8 cellular contexts compared by ENCODE assay signal in genomic region chr6:11263185-11263817, GRCh38. TPM values are rescaled to one million over a fixed set of nuclear protein-coding genes. Genes with fewer than 3 reads are reported as not detected.
DNase-seq lines count a peak whose midpoint lies in the region; ATAC-seq, FAIRE-seq and TF ChIP-seq lines count a peak whose summit lies in the region.

No MANE protein-coding gene starts in this region.

- 32 to 38% methylated on average over 5 of the region's 5 CpGs for WGBS in pancreas, 2 donors

- FAIRE-seq in pancreas (lab: Jason Lieb, UNC): no peak

- H3K27me3 ChIP-seq in pancreas: no peaks in the 10 kb centered on the region

- H3K9me3 Mint-ChIP-seq in Calu3 (ENCODE audit: low read depth, unreplicated experiment): no peaks in the 10 kb centered on the region

- H3K4me3 ChIP-seq in foreskin fibroblast (ENCODE audit: low read depth in 1 of 2, low read length in 2 of 2): no peak overlapping the region
- no peak overlapping the region for H3K4me3 ChIP-seq in pancreas

- no peaks in the 10 kb centered on the region for H3K36me3 Mint-ChIP-seq in Calu3 (ENCODE audit: insufficient read depth, unreplicated experiment)

- no peaks in the 10 kb centered on the region for H3K36me3 ChIP-seq in pancreas

- H3K27me3 Mint-ChIP-seq in Calu3 (ENCODE audit: unreplicated experiment): no peaks in the 10 kb centered on the region

- DNase-seq in Calu3 (peak; percentile 51), RPMI8226 (peak; percentile 13), foreskin fibroblast (peak; percentile 66 to 83), pancreas (peak in 4 of 6 donors; percentile 47 to 63 (median 52)), dedifferentiated amniotic fluid mesenchymal stem cell (ENCODE audit: extremely low spot score) (no peak), SK-N-DZ (ENCODE audit: low spot score) (no peak)

- no peaks in the 10 kb centered on the region for H3K9me3 ChIP-seq in pancreas

- H3K27ac Mint-ChIP-seq in Calu3 (ENCODE audit: unreplicated experiment): no peak overlapping the region

- TF ChIP-seq CTCF in Calu3 (IDR thresholded peaks at IDR 0.05; ENCODE audit: unreplicated experiment) (no peak), foreskin fibroblast (IDR thresholded peaks at IDR 0.05; ENCODE audit: low read depth, low read length) (no peak), pancreas (IDR thresholded peaks at IDR 0.05) (no peak)

- peak overlapping the region in 2 of 4 donors; percentile 42 to 66 for H3K27ac ChIP-seq in pancreas

- peak; percentile 68 to 91 (median 88) for ATAC-seq in pancreas
- no peak for ATAC-seq in HG02588 (IDR thresholded peaks at IDR 0.05; ENCODE audit: unreplicated experiment)
- no peak for ATAC-seq in HG03139 (IDR thresholded peaks at IDR 0.05; ENCODE audit: unreplicated experiment)

- peaks cover 5 to 8% (median 6%) of the 10 kb centered on the region in 3 donors for H3K4me1 ChIP-seq in pancreas

- peaks cover 12% of the 10 kb centered on the region for H3K4me1 Mint-ChIP-seq in Calu3 (ENCODE audit: low read depth, unreplicated experiment)

- CTCF ChIA-PET in Calu3 (lab: Charles Lee): no interaction called here

- intact Hi-C loops in Calu3 (cut with micrococcal nuclease; ENCODE audit: unreplicated experiment): no loop called here
- intact Hi-C loops in pancreas (cut with DNase I): no loop called here

- H3K4me3 Mint-ChIP-seq in Calu3 (ENCODE audit: low read depth, unreplicated experiment): no peak overlapping the region

- no TSS peak for BruUV-seq in Calu3 (replicated peaks; lab: Mats Ljungman, UMichigan)

RNA-seq across cellular contexts. Expression of gene NEDD9, which starts 30.8 kb away (rescaled TPM):
- total RNA-seq in Calu3 (2022) (18.2 and 28.1 TPM in 2 replicates), pancreas (10 to 100 TPM in 1 of 6 donors, 1 to 10 TPM in 5; 4.9 to 13.2 (median 8.3) TPM)
- 10 to 100 TPM in 1 of 2 donors, 1 to 10 TPM in 1; 4.8 to 11.7 TPM for polyA plus RNA-seq in pancreas
- polyA plus RNA-seq in SK-N-DZ (2014; cell fraction: cytosol; rRNA removed): 0.14 and 0.31 TPM in 2 replicates
- polyA plus RNA-seq in SK-N-DZ (2014; cell fraction: nucleus; rRNA removed): 0.13 and 0.14 TPM in 2 replicates

Comparison
In these comparisons a context has a peak if more than half of its experiments do, and no peak if none do; other contexts are left out.
1. DNase-seq: peak in Calu3 (single experiment), RPMI8226 (single experiment), foreskin fibroblast (2 of 2) and pancreas (4 of 6); none in dedifferentiated amniotic fluid mesenchymal stem cell (single experiment) and SK-N-DZ (single experiment).
2. ATAC-seq: peak in pancreas (4 of 4); none in HG02588 (single experiment) and HG03139 (single experiment).